In the genomic region with DNA sequence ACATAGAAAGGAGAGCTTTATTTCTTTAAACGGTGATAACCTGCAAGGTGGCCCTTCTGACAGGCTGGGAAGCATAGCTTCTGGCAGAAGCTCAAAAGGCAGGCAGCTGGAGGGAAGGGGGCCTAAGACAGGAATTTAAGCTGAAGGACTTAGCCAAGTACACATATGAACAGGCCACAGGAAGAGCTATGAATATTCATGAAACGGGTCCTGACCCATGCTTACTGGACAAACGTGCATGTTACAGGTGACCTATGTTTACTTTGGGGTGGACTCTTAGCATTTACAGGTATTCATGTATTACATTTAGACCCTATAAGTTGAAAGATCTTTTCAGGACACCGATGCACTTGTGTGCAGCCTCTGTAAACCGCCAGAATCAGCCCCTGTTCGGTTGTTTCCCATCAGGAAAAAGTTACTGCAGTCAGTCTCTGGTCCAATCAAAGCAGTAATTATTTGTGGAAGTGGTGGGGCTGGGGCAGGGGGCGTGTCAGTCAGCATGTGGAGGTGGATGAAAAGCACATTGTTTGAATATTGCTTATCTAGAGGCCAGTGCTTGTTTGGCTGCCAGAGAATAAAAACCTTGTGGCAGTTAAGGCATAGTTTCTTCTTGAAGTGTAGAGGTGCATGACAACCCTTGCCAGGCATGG, we compare ENCODE assay signal across 8 cellular contexts. TPM values are rescaled to one million over a fixed set of nuclear protein-coding genes. Genes with fewer than 3 reads are reported as not detected.
DNase-seq lines count a peak whose midpoint lies in the region; ATAC-seq and TF ChIP-seq lines count a peak whose summit lies in the region.

No MANE protein-coding gene starts in this region.

- H3K4me3 ChIP-seq in lung (no peak overlapping the region), tibial artery (no peak overlapping the region), lower leg skin (ENCODE audit: low read depth, poor library complexity, severe bottlenecking) (no peak overlapping the region)

- no peak for DNase-seq in activated naive CD4-positive, alpha-beta T cell treated with anti-CD3 and anti-CD28 coated beads, Interleukin-2, amount 10 ng/mL, durations not matched to agents 7 days and 5 days
- DNase-seq in activated naive CD4-positive, alpha-beta T cell treated with anti-CD3 and anti-CD28 coated beads for 36 hours: no peak
- DNase-seq in activated CD8-positive, alpha-beta T cell treated with anti-CD3 and anti-CD28 coated beads, Interleukin-2, amount 10 ng/mL, durations not matched to agents 7 days and 5 days: no peak
- DNase-seq in lung (ENCODE audit: low spot score) (no peak), tibial artery (no peak), lower leg skin (ENCODE audit: low spot score in 2 of 2) (no peak)
- DNase-seq in stimulated activated CD4-positive, alpha-beta T cell treated with anti-CD3 and anti-CD28 coated beads, Interleukin-1b, Interleukin-23, amount 100 ng/mL, for 48 hours: no peak

- H3K4me1 ChIP-seq in lung (ENCODE audit: control insufficient read depth in 2 of 2, insufficient read depth in 2 of 2, low read length in 2 of 2) (peaks cover 10 to 12% of the 10 kb centered on the region in 2 donors), tibial artery (peaks cover 0 to 37% (median 29%) of the 10 kb centered on the region in 4 donors)

- intact Hi-C loops in activated naive CD4-positive, alpha-beta T cell treated with anti-CD3 and anti-CD28 coated beads for 36 hours (cut with micrococcal nuclease): loop anchor here (1.0 to 10.0 kb wide), 5 partner anchors 9 to 1814 kb away; a partner anchor contains a TSS
- intact Hi-C loops in tibial artery (cut with DNase I; ENCODE audit: low total_unique reads): loop anchor here (10.0 kb wide), 1 partner anchor 214 kb away; no protein-coding TSS in a partner anchor
- intact Hi-C loops in lower leg skin (cut with DNase I; ENCODE audit: low total_unique reads): no loop called here

- no peaks in the 10 kb centered on the region for H3K9me3 ChIP-seq in lung (ENCODE audit: control insufficient read depth in 2 of 2, insufficient read depth in 1 of 2, low read length in 1 of 2)
- H3K9me3 ChIP-seq in tibial artery: no peaks in the 10 kb centered on the region

- no peaks in the 10 kb centered on the region for H3K27me3 ChIP-seq in lung (ENCODE audit: control insufficient read depth, insufficient read depth)
- H3K27me3 ChIP-seq in tibial artery: no peaks in the 10 kb centered on the region

- H3K4me3 Mint-ChIP-seq in activated naive CD4-positive, alpha-beta T cell treated with anti-CD3 and anti-CD28 coated beads, Interleukin-2, amount 10 ng/mL, durations not matched to agents 7 days and 5 days: no peak overlapping the region
- H3K4me3 Mint-ChIP-seq in activated naive CD4-positive, alpha-beta T cell treated with anti-CD3 and anti-CD28 coated beads for 36 hours: no peak overlapping the region
- H3K4me3 Mint-ChIP-seq in activated CD8-positive, alpha-beta T cell treated with anti-CD3 and anti-CD28 coated beads, Interleukin-2, amount 10 ng/mL, durations not matched to agents 7 days and 5 days: no peak overlapping the region

- H3K36me3 ChIP-seq in lung (ENCODE audit: control insufficient read depth in 2 of 2, insufficient read depth in 2 of 2, low read length in 2 of 2): peaks cover 0 to 16% of the 10 kb centered on the region in 2 donors
- peaks cover 7 to 23% (median 14%) of the 10 kb centered on the region in 3 donors for H3K36me3 ChIP-seq in tibial artery

- H3K27me3 Mint-ChIP-seq in activated naive CD4-positive, alpha-beta T cell treated with anti-CD3 and anti-CD28 coated beads, Interleukin-2, amount 10 ng/mL, durations not matched to agents 7 days and 5 days: peaks cover 7% of the 10 kb centered on the region
- no peaks in the 10 kb centered on the region for H3K27me3 Mint-ChIP-seq in activated naive CD4-positive, alpha-beta T cell treated with anti-CD3 and anti-CD28 coated beads for 36 hours (ENCODE audit: low read depth)
- no peaks in the 10 kb centered on the region for H3K27me3 Mint-ChIP-seq in activated CD8-positive, alpha-beta T cell treated with anti-CD3 and anti-CD28 coated beads, Interleukin-2, amount 10 ng/mL, durations not matched to agents 7 days and 5 days (ENCODE audit: low read depth)

- no peaks in the 10 kb centered on the region for H3K9me3 Mint-ChIP-seq in activated naive CD4-positive, alpha-beta T cell treated with anti-CD3 and anti-CD28 coated beads, Interleukin-2, amount 10 ng/mL, durations not matched to agents 7 days and 5 days
- H3K9me3 Mint-ChIP-seq in activated naive CD4-positive, alpha-beta T cell treated with anti-CD3 and anti-CD28 coated beads for 36 hours: no peaks in the 10 kb centered on the region
- no peaks in the 10 kb centered on the region for H3K9me3 Mint-ChIP-seq in activated CD8-positive, alpha-beta T cell treated with anti-CD3 and anti-CD28 coated beads, Interleukin-2, amount 10 ng/mL, durations not matched to agents 7 days and 5 days (ENCODE audit: insufficient read depth)

- 58 to 72% methylated on average over 7 of the region's 7 CpGs for WGBS in lung, 2 donors
- WGBS in lower leg skin, 2 donors: 50 to 61% methylated on average over 7 of the region's 7 CpGs

- TF ChIP-seq CTCF in lung (IDR thresholded peaks at IDR 0.05; ENCODE audit: control extremely low read depth, extremely low read depth) (no peak), tibial artery (IDR thresholded peaks at IDR 0.05) (no peak), lower leg skin (IDR thresholded peaks at IDR 0.05) (no peak)

- no peak for ATAC-seq in activated CD8-positive, alpha-beta T cell treated with anti-CD3 and anti-CD28 coated beads, Interleukin-2, amount 10 ng/mL, durations not matched to agents 7 days and 5 days
- ATAC-seq in lung (ENCODE audit: insufficient read depth, low FRiP score) (no peak), GM18858 (IDR thresholded peaks at IDR 0.05; ENCODE audit: unreplicated experiment) (no peak)

- no peak for TF ChIP-seq POLR2A in lower leg skin (IDR thresholded peaks at IDR 0.05)

- POLR2A ChIA-PET in activated CD8-positive, alpha-beta T cell treated with anti-CD3 and anti-CD28 coated beads, Interleukin-2, amount 10 ng/mL, durations not matched to agents 7 days and 5 days (lab: Charles Lee): interaction anchor here (0.6 to 2.6 kb wide), 4 partner anchors 9 to 1627 kb away, joined by 4 to 26 read pairs (median 8); a partner anchor contains a TSS

- peaks cover 54% of the 10 kb centered on the region for H3K4me1 Mint-ChIP-seq in activated naive CD4-positive, alpha-beta T cell treated with anti-CD3 and anti-CD28 coated beads, Interleukin-2, amount 10 ng/mL, durations not matched to agents 7 days and 5 days
- peaks cover 32% of the 10 kb centered on the region for H3K4me1 Mint-ChIP-seq in activated naive CD4-positive, alpha-beta T cell treated with anti-CD3 and anti-CD28 coated beads for 36 hours (ENCODE audit: low read depth)
- peaks cover 48% of the 10 kb centered on the region for H3K4me1 Mint-ChIP-seq in activated CD8-positive, alpha-beta T cell treated with anti-CD3 and anti-CD28 coated beads, Interleukin-2, amount 10 ng/mL, durations not matched to agents 7 days and 5 days (ENCODE audit: low read depth)

- H3K27ac ChIP-seq in lung (ENCODE audit: low read depth in 1 of 2, low read length in 1 of 2): peak overlapping the region; percentile 59 to 61
- H3K27ac ChIP-seq in tibial artery: peak overlapping the region; percentile 86 to 98

- CTCF ChIA-PET in activated naive CD4-positive, alpha-beta T cell treated with anti-CD3 and anti-CD28 coated beads, Interleukin-2, amount 10 ng/mL, durations not matched to agents 7 days and 5 days (lab: Charles Lee): interaction anchor here (0.7 to 2.4 kb wide), 3 partner anchors 9 to 84 kb away, joined by 3 to 9 read pairs (median 3); a partner anchor contains a TSS
- CTCF ChIA-PET in activated naive CD4-positive, alpha-beta T cell treated with anti-CD3 and anti-CD28 coated beads for 36 hours (lab: Charles Lee): interaction anchor here (1.9 kb wide), 1 partner anchor 9 kb away, joined by 11 read pairs; no protein-coding TSS in a partner anchor
- CTCF ChIA-PET in activated CD8-positive, alpha-beta T cell treated with anti-CD3 and anti-CD28 coated beads, Interleukin-2, amount 10 ng/mL, durations not matched to agents 7 days and 5 days (lab: Charles Lee): interaction anchor here (0.7 to 3.7 kb wide), 8 partner anchors 9 to 88 kb away, joined by 3 to 26 read pairs (median 4); a partner anchor contains a TSS

- H3K27ac Mint-ChIP-seq in activated naive CD4-positive, alpha-beta T cell treated with anti-CD3 and anti-CD28 coated beads, Interleukin-2, amount 10 ng/mL, durations not matched to agents 7 days and 5 days: peak overlapping the region; percentile 97
- no peak overlapping the region for H3K27ac Mint-ChIP-seq in activated naive CD4-positive, alpha-beta T cell treated with anti-CD3 and anti-CD28 coated beads for 36 hours
- peak overlapping the region; percentile 30 for H3K27ac Mint-ChIP-seq in activated CD8-positive, alpha-beta T cell treated with anti-CD3 and anti-CD28 coated beads, Interleukin-2, amount 10 ng/mL, durations not matched to agents 7 days and 5 days

- peaks cover 8% of the 10 kb centered on the region for H3K36me3 Mint-ChIP-seq in activated naive CD4-positive, alpha-beta T cell treated with anti-CD3 and anti-CD28 coated beads, Interleukin-2, amount 10 ng/mL, durations not matched to agents 7 days and 5 days
- H3K36me3 Mint-ChIP-seq in activated naive CD4-positive, alpha-beta T cell treated with anti-CD3 and anti-CD28 coated beads for 36 hours (ENCODE audit: low read depth): peaks cover 7% of the 10 kb centered on the region
- H3K36me3 Mint-ChIP-seq in activated CD8-positive, alpha-beta T cell treated with anti-CD3 and anti-CD28 coated beads, Interleukin-2, amount 10 ng/mL, durations not matched to agents 7 days and 5 days (ENCODE audit: low read depth): peaks cover 28% of the 10 kb centered on the region

RNA-seq across cellular contexts. Expression of a gene that starts 2.9 kb away (rescaled TPM):
- total RNA-seq in activated naive CD4-positive, alpha-beta T cell treated with anti-CD3 and anti-CD28 coated beads for 36 hours: 1 to 10 TPM; 2.9 to 3.3 TPM
- 10 to 100 TPM; 11.1 to 15.8 TPM for total RNA-seq in activated CD8-positive, alpha-beta T cell treated with anti-CD3 and anti-CD28 coated beads, Interleukin-2, amount 10 ng/mL, durations not matched to agents 7 days and 5 days
- total RNA-seq in lung: 10 to 100 TPM; 16.6 to 17.8 TPM
- polyA plus RNA-seq in lung: 10 to 100 TPM in 1 of 2 donors, 1 to 10 TPM in 1; 5.3 to 12.6 TPM
- total RNA-seq in lower leg skin: 10 to 100 TPM in 3 of 4 donors, 1 to 10 TPM in 1; 4.4 to 15.1 (median 13.5) TPM

RNA-seq across cellular contexts. Expression of a gene that starts 8.5 kb away (rescaled TPM):
- total RNA-seq in activated naive CD4-positive, alpha-beta T cell treated with anti-CD3 and anti-CD28 coated beads for 36 hours: 10 to 100 TPM; 31.9 to 36.9 TPM
- total RNA-seq in activated CD8-positive, alpha-beta T cell treated with anti-CD3 and anti-CD28 coated beads, Interleukin-2, amount 10 ng/mL, durations not matched to agents 7 days and 5 days: 10 to 100 TPM; 34.8 to 35.5 TPM
- total RNA-seq in lung (10 to 100 TPM; 19.1 TPM), lower leg skin (10 to 100 TPM; 29.2 to 40.2 (median 35.1) TPM)
- 10 to 100 TPM; 22.8 to 35.9 TPM for polyA plus RNA-seq in lung
